ENCODE assay signal across 15 cellular contexts in genomic region chr2:105765415-105766299, GRCh38. TPM values are rescaled to one million over a fixed set of nuclear protein-coding genes. Genes with fewer than 3 reads are reported as not detected.
DNase-seq lines count a peak whose midpoint lies in the region; ATAC-seq lines count a peak whose summit lies in the region.
"Had no signal": no experiment of that assay in that cellular context is flagged by ENCODE, and none has a peak within 500 bp of the region (broad histone marks: within the 10 kb centered on the region; RNA-seq: fewer than 3 reads in every experiment).

No MANE protein-coding gene starts in this region.

- peak; percentile 58 for ATAC-seq in activated CD4-positive, alpha-beta T cell treated with anti-CD3 and anti-CD28 coated beads for 36 hours
- peak; percentile 91 for ATAC-seq in esophagus mucosa
- ATAC-seq in GM19455 (IDR thresholded peaks at IDR 0.05; ENCODE audit: unreplicated experiment) = no peak
- ATAC-seq in GM21381 (IDR thresholded peaks at IDR 0.05; ENCODE audit: unreplicated experiment) = no peak

- CTCF ChIA-PET in activated CD4-positive, alpha-beta T cell treated with anti-CD3 and anti-CD28 coated beads for 36 hours (lab: Charles Lee) = interaction anchor here (0.9 to 1.6 kb wide), 3 partner anchors 9 to 18 kb away, joined by 3 to 5 read pairs (median 5); no protein-coding TSS in a partner anchor

- H3K4me3 Mint-ChIP-seq in activated CD4-positive, alpha-beta T cell treated with anti-CD3 and anti-CD28 coated beads for 36 hours = peak overlapping the region; percentile 48

- intact Hi-C loops in activated CD4-positive, alpha-beta T cell treated with anti-CD3 and anti-CD28 coated beads for 36 hours (cut with DNase I, micrococcal nuclease) = no loop called here

- H3K27ac Mint-ChIP-seq in activated CD4-positive, alpha-beta T cell treated with anti-CD3 and anti-CD28 coated beads for 36 hours = peak overlapping the region; percentile 90

- POLR2A ChIA-PET in activated CD4-positive, alpha-beta T cell treated with anti-CD3 and anti-CD28 coated beads for 36 hours (lab: Charles Lee) = interaction anchor here (0.7 kb wide), 1 partner anchor 85 kb away, joined by 3 read pairs; no protein-coding TSS in a partner anchor

- no peaks in the 10 kb centered on the region for H3K27me3 Mint-ChIP-seq in activated CD4-positive, alpha-beta T cell treated with anti-CD3 and anti-CD28 coated beads for 36 hours

- DNase-seq in activated CD4-positive, alpha-beta T cell treated with anti-CD3 and anti-CD28 coated beads for 36 hours = peak; percentile 45
- DNase-seq in activated CD4-positive, alpha-beta T cell treated with anti-CD3 and anti-CD28 coated beads for 4 hours = no peak
- DNase-seq in activated T-cell treated with anti-CD3 and anti-CD28 coated beads, Interleukin-2, amount 50 U/mL, for 48 hours = peak; percentile 32 to 38
- peak; percentile 23 for DNase-seq in stimulated activated CD8-positive, alpha-beta memory T cell treated with anti-CD3 and anti-CD28 coated beads, Interleukin-4, amount 100 ng/mL, for 48 hours
- no peak for DNase-seq in epidermal melanocyte (ENCODE audit: insufficient read length, low spot score)
- DNase-seq: aorta, Calu3, dorsolateral prefrontal cortex, kidney glomerular epithelial cell, NCI-H1105, NCI-H345, SW 1271 had no signal

- peaks cover 55% of the 10 kb centered on the region for H3K36me3 Mint-ChIP-seq in activated CD4-positive, alpha-beta T cell treated with anti-CD3 and anti-CD28 coated beads for 36 hours (ENCODE audit: low read depth)

- no peaks in the 10 kb centered on the region for H3K9me3 Mint-ChIP-seq in activated CD4-positive, alpha-beta T cell treated with anti-CD3 and anti-CD28 coated beads for 36 hours (ENCODE audit: low read depth)

- peaks cover 96% of the 10 kb centered on the region for H3K4me1 Mint-ChIP-seq in activated CD4-positive, alpha-beta T cell treated with anti-CD3 and anti-CD28 coated beads for 36 hours

RNA-seq across cellular contexts. Expression of gene NCK2, which starts 20.9 kb away (rescaled TPM):
- 10 to 100 TPM; 84.7 to 87.5 TPM for total RNA-seq in activated CD4-positive, alpha-beta T cell treated with anti-CD3 and anti-CD28 coated beads for 36 hours
- total RNA-seq in esophagus mucosa = 68.6 TPM

Comparison
In these comparisons a context has a peak if more than half of its experiments do, and no peak if none do; other contexts are left out.
1. DNase-seq: peak in activated CD4-positive, alpha-beta T cell treated with anti-CD3 and anti-CD28 coated beads for 36 hours (single experiment), activated T-cell treated with anti-CD3 and anti-CD28 coated beads, Interleukin-2, amount 50 U/mL, for 48 hours (2 of 2) and stimulated activated CD8-positive, alpha-beta memory T cell treated with anti-CD3 and anti-CD28 coated beads, Interleukin-4, amount 100 ng/mL, for 48 hours (single experiment); none in activated CD4-positive, alpha-beta T cell treated with anti-CD3 and anti-CD28 coated beads for 4 hours (0 of 2) and epidermal melanocyte (single experiment).
2. ATAC-seq: peak in activated CD4-positive, alpha-beta T cell treated with anti-CD3 and anti-CD28 coated beads for 36 hours (single experiment) and esophagus mucosa (single experiment); none in GM19455 (single experiment) and GM21381 (single experiment).